In the genomic region with DNA sequence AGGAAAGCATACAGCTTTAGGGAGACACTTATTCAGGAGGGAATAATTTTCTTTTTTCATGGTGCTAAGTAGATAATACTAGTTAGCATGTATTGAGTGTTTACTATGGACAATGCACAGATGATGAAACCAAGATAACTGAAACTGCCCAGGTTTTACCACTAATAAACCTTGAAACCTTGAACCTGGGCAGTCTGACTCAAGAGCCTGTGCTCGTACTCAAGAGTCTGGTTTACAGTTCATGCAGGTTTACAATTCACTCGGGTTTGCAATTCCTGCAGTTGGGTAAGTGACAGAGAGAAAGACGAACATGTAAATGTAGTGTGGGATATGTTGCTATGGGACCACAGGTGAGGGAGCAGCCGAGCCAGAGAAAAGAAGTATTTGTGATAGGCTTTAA, we compare ENCODE assay signal across 35 cellular contexts. TPM values are rescaled to one million over a fixed set of nuclear protein-coding genes. Genes with fewer than 3 reads are reported as not detected.
"Had no signal": no experiment of that assay in that cellular context is flagged by ENCODE, and none has a peak within 500 bp of the region (broad histone marks: within the 10 kb centered on the region; RNA-seq: fewer than 3 reads in every experiment).

No MANE protein-coding gene starts in this region.

- H3K4me3 ChIP-seq: adrenal gland, Peyer's patch had no signal

- H3K27me3 Mint-ChIP-seq: activated B cell treated with CpG ODN at 0.5 μM for 24 hours; activated CD4-positive, alpha-beta memory T cell treated with anti-CD3 and anti-CD28 coated beads for 36 hours; activated naive CD4-positive, alpha-beta T cell treated with anti-CD3 and anti-CD28 coated beads, Interleukin-2, amount 50 U/mL, for 24 hours; brain had no signal

- ATAC-seq: activated T-cell treated with anti-CD3 and anti-CD28 coated beads, Interleukin-2, amount 50 U/mL, for 72 hours; PC-3 had no signal

- H3K4me3 Mint-ChIP-seq: activated B cell treated with CpG ODN at 0.5 μM for 24 hours; activated CD4-positive, alpha-beta memory T cell treated with anti-CD3 and anti-CD28 coated beads for 36 hours; activated naive CD4-positive, alpha-beta T cell treated with anti-CD3 and anti-CD28 coated beads, Interleukin-2, amount 50 U/mL, for 24 hours; activated T-cell treated with anti-CD3 and anti-CD28 coated beads, Interleukin-2, amount 50 U/mL, for 72 hours; brain had no signal

- H3K4me1 Mint-ChIP-seq: activated B cell treated with CpG ODN at 0.5 μM for 24 hours, brain had no signal

- H3K4me1 ChIP-seq: adrenal gland, Peyer's patch had no signal

- H3K27ac ChIP-seq: adrenal gland, Peyer's patch, VCaP had no signal

- H3K27ac Mint-ChIP-seq: activated B cell treated with CpG ODN at 0.5 μM for 24 hours; activated CD4-positive, alpha-beta memory T cell treated with anti-CD3 and anti-CD28 coated beads for 36 hours; activated naive CD4-positive, alpha-beta T cell treated with anti-CD3 and anti-CD28 coated beads, Interleukin-2, amount 50 U/mL, for 24 hours; activated T-cell treated with anti-CD3 and anti-CD28 coated beads, Interleukin-2, amount 50 U/mL, for 72 hours; activated T-helper 2 cell treated with anti-CD3 and anti-CD28 coated beads, Interferon-gamma antibody, Interleukin-2, Interleukin-4, amounts not matched to agents 10 μg/mL and 5 μg/mL and 100 μg/mL, durations not matched to agents 14 hours and 24 hours and 36 hours had no signal

- H3K27me3 ChIP-seq: adrenal gland, Peyer's patch had no signal

- H3K9me3 ChIP-seq: adrenal gland, Peyer's patch had no signal

- H3K9me3 Mint-ChIP-seq: activated B cell treated with CpG ODN at 0.5 μM for 24 hours; activated CD4-positive, alpha-beta memory T cell treated with anti-CD3 and anti-CD28 coated beads for 36 hours; activated naive CD4-positive, alpha-beta T cell treated with anti-CD3 and anti-CD28 coated beads, Interleukin-2, amount 50 U/mL, for 24 hours; activated T-cell treated with anti-CD3 and anti-CD28 coated beads, Interleukin-2, amount 50 U/mL, for 72 hours; activated T-helper 2 cell treated with anti-CD3 and anti-CD28 coated beads, Interferon-gamma antibody, Interleukin-2, Interleukin-4, amounts not matched to agents 10 μg/mL and 5 μg/mL and 100 μg/mL, durations not matched to agents 14 hours and 24 hours and 36 hours; brain had no signal

- DNase-seq: activated B cell treated with CpG ODN at 0.5 μM for 24 hours; activated CD4-positive, alpha-beta memory T cell treated with anti-CD3 and anti-CD28 coated beads for 36 hours; activated CD4-positive, alpha-beta T cell treated with anti-CD3 and anti-CD28 coated beads for 4 hours; activated CD4-positive, alpha-beta T cell treated with anti-CD3 and anti-CD28 coated beads, Interleukin-2, amount 50 U/mL, for 1 hour; activated CD4-positive, CD25-positive, alpha-beta regulatory T cell treated with anti-CD3 and anti-CD28 coated beads, Interleukin-2, amount 50 U/mL, for 72 hours; activated CD8-positive, alpha-beta memory T cell treated with anti-CD3 and anti-CD28 coated beads, Interleukin-2, amount 50 U/mL, for 4 hours; activated gamma-delta T cell; activated naive CD4-positive, alpha-beta T cell treated with Interleukin-2 at 50 U/mL for 16 hours; activated T-cell treated with anti-CD3 and anti-CD28 coated beads for 4 hours; activated T-cell treated with anti-CD3 and anti-CD28 coated beads, Interleukin-2, amount 50 U/mL, for 72 hours; adrenal gland; central memory CD4-positive, alpha-beta T cell; KG1; NCI-H1092 treated with DMSO at 0.1 percent for 48 hours; NCI-H1417 treated with DMSO at 0.1 percent for 48 hours; NCI-H187 treated with DMSO at 0.1 percent for 48 hours; NCI-H2081; NCI-H226; NCI-H446 treated with DMSO at 0.1 percent for 48 hours; NCI-H524; NCI-H69; NCI-H82; NK-92 treated with Interleukin-12 subunit alpha and Interleukin-12 subunit beta, amount 100 ng/mL, for 24 hours; PC-3; Peyer's patch; RPMI8226; SW 1271; T-helper 1 cell; T-helper 2 cell; T-helper 9 cell had no signal

RNA-seq across cellular contexts. Expression of gene AIF1L, which starts 57.3 kb away (rescaled TPM):
- total RNA-seq: activated B cell treated with CpG ODN at 0.5 μM for 24 hours, LHCN-M2 had no signal
